22 cellular contexts compared by ENCODE assay signal in genomic region chr2:202426751-202427150, GRCh38. TPM values are rescaled to one million over a fixed set of nuclear protein-coding genes. Genes with fewer than 3 reads are reported as not detected.
DNase-seq lines count a peak whose midpoint lies in the region; ATAC-seq and TF ChIP-seq lines count a peak whose summit lies in the region.
"Had no signal": no experiment of that assay in that cellular context is flagged by ENCODE, and none has a peak within 500 bp of the region (broad histone marks: within the 10 kb centered on the region; RNA-seq: fewer than 3 reads in every experiment).

No MANE protein-coding gene starts in this region.

- H4K5ac ChIP-seq in mesendoderm (ENCODE audit: low read length) = no peak overlapping the region

- H3K4ac ChIP-seq in mesendoderm (ENCODE audit: low read depth, low read length) = no peak overlapping the region

- H3K18ac ChIP-seq in mesendoderm (ENCODE audit: low read length) = no peak overlapping the region

- peaks cover 29% of the 10 kb centered on the region for H3K36me3 Mint-ChIP-seq in nephron (ENCODE audit: low read depth)
- H3K36me3 Mint-ChIP-seq in natural killer cell = no peaks in the 10 kb centered on the region

- H3K27ac Mint-ChIP-seq in nephron (peak overlapping the region in 2 of 3 experiments; percentile 32 to 53), natural killer cell (no peak overlapping the region)
- H3K27ac Mint-ChIP-seq: CD8-positive, alpha-beta memory T cell; T-cell had no signal

- peaks cover 16% of the 10 kb centered on the region for H3K4me1 Mint-ChIP-seq in nephron
- H3K4me1 Mint-ChIP-seq in natural killer cell = peaks cover 16 to 20% of the 10 kb centered on the region in 2 donors

- H3K4me2 ChIP-seq in mesendoderm (ENCODE audit: low read length) = no peak overlapping the region

- WGBS in mesendoderm (ENCODE audit: extremely low coverage, insufficient coverage, low lambda C conversion rate) = no CpG with 5 or more reads among the region's 8 CpGs

- no peak overlapping the region for H3K4me3 ChIP-seq in ascending aorta
- H3K4me3 ChIP-seq in mesendoderm (ENCODE audit: low read length) = no peak overlapping the region
- H3K4me3 ChIP-seq: GM23338, HAP-1, MG63 had no signal

- H3K27me3 Mint-ChIP-seq in nephron (ENCODE audit: low read depth) (no peaks in the 10 kb centered on the region), natural killer cell (ENCODE audit: low read depth in 2 of 2) (no peaks in the 10 kb centered on the region)
- H3K27me3 Mint-ChIP-seq: CD8-positive, alpha-beta memory T cell; T-cell had no signal

- H2BK5ac ChIP-seq in mesendoderm (ENCODE audit: low read length) = no peak overlapping the region

- DNase-seq in DMS79 (lab: John Stamatoyannopoulos, UW) (peak; percentile 77), KBM-7 (peak; percentile 55), ascending aorta (ENCODE audit: low spot score in 2 of 2) (no peak), natural killer cell (no peak), mesendoderm (no peak), medulla oblongata (ENCODE audit: extremely low spot score) (no peak), NCI-H2029 (lab: John Stamatoyannopoulos, UW) (no peak)
- DNase-seq: CD8-positive, alpha-beta memory T cell; DMS53; MG63; NCI-H1417; NCI-H187; NCI-H226; NCI-H524; NCI-H774; NK-92 treated with Interleukin-12 subunit alpha and Interleukin-12 subunit beta, amount 100 ng/mL, for 24 hours; T-cell had no signal

- in situ Hi-C loops in KBM-7 (cut with MboI; ENCODE audit: low pct_unique_long_range_greater_than_20kb, low sequenced_read_pairs) = no loop called here

- H2BK120ac ChIP-seq in mesendoderm (ENCODE audit: low read depth, low read length) = no peak overlapping the region

- H2AK5ac ChIP-seq in mesendoderm (ENCODE audit: low read length) = no peak overlapping the region

- intact Hi-C loops in ascending aorta (cut with DNase I) = loop anchor here (5.0 kb wide), 1 partner anchor 206 kb away; the partner anchor contains the start of gene FAM117B
- intact Hi-C loops in natural killer cell (cut with micrococcal nuclease) = no loop called here

- H3K27me3 ChIP-seq in ascending aorta = no peaks in the 10 kb centered on the region
- no peaks in the 10 kb centered on the region for H3K27me3 ChIP-seq in mesendoderm (ENCODE audit: insufficient read depth, low read length, poor library complexity)
- H3K27me3 ChIP-seq: MG63 had no signal

- H3K79me2 ChIP-seq in mesendoderm (ENCODE audit: control insufficient read depth, insufficient read depth, low read length) = peaks cover 71% of the 10 kb centered on the region

- H3K9me3 ChIP-seq in ascending aorta = no peaks in the 10 kb centered on the region
- H3K9me3 ChIP-seq: HAP-1, MG63 had no signal

- H3K79me1 ChIP-seq in mesendoderm (ENCODE audit: low read length) = peaks cover 9% of the 10 kb centered on the region

- no peak for TF ChIP-seq CTCF in ascending aorta (IDR thresholded peaks at IDR 0.05)
- no peak for TF ChIP-seq CTCF in nephron (IDR thresholded peaks at IDR 0.05; ENCODE audit: unreplicated experiment in 3 of 3)
- TF ChIP-seq CTCF in natural killer cell (IDR thresholded peaks at IDR 0.05) = no peak

- no peak overlapping the region for H2BK15ac ChIP-seq in mesendoderm (replicated peaks; ENCODE audit: low read depth)

- no peak overlapping the region for H3K4me3 Mint-ChIP-seq in nephron
- no peak overlapping the region for H3K4me3 Mint-ChIP-seq in natural killer cell
- H3K4me3 Mint-ChIP-seq: GM23338, T-cell had no signal

- no peak for ATAC-seq in natural killer cell
- ATAC-seq: GM23338, T-cell had no signal

- H3K9ac ChIP-seq in mesendoderm (ENCODE audit: low read length) = no peak overlapping the region

- no peak overlapping the region for H4K8ac ChIP-seq in mesendoderm (ENCODE audit: low read depth, low read length)

- H3K4me1 ChIP-seq in ascending aorta (peaks cover 3 to 31% of the 10 kb centered on the region in 2 donors), mesendoderm (ENCODE audit: control insufficient read depth, low read depth, low read length) (no peaks in the 10 kb centered on the region)
- H3K4me1 ChIP-seq: HAP-1 had no signal

- H3K27ac ChIP-seq in ascending aorta (peak overlapping the region; percentile 92 to 94), mesendoderm (ENCODE audit: low read depth, low read length) (no peak overlapping the region)
- H3K27ac ChIP-seq: C4-2B, RWPE1 had no signal

- H3K36me3 ChIP-seq in ascending aorta = no peaks in the 10 kb centered on the region
- H3K36me3 ChIP-seq in mesendoderm (ENCODE audit: control insufficient read depth, insufficient read depth, low read length) = no peaks in the 10 kb centered on the region
- H3K36me3 ChIP-seq: HAP-1, MG63 had no signal

- H3K9me3 Mint-ChIP-seq in nephron (no peaks in the 10 kb centered on the region), natural killer cell (peaks cover 0 to 4% of the 10 kb centered on the region in 2 donors)
- H3K9me3 Mint-ChIP-seq: GM23338 had no signal

- H3K23ac ChIP-seq in mesendoderm (ENCODE audit: low read length) = no peak overlapping the region

- no peak overlapping the region for H3K56ac ChIP-seq in mesendoderm (ENCODE audit: low read length)

RNA-seq across cellular contexts. Expression of gene BMPR2, which starts 50.6 kb away (rescaled TPM):
- total RNA-seq in ascending aorta (47.8 TPM), natural killer cell (10 to 100 TPM; 17.8 to 25.5 (median 23.2) TPM)
- polyA plus RNA-seq in mesendoderm (2013, experiment 1 of 2) = 15.0 TPM
- 15.1 TPM for polyA plus RNA-seq in mesendoderm (2013, experiment 2 of 2)

Comparison
In these comparisons a context has a peak if more than half of its experiments do, and no peak if none do; other contexts are left out.
1. DNase-seq: peak in DMS79 (single experiment) and KBM-7 (single experiment); none in ascending aorta (0 of 2), natural killer cell (single experiment), mesendoderm (single experiment), medulla oblongata (single experiment) and NCI-H2029 (single experiment).
2. H3K27ac Mint-ChIP-seq: peak in nephron (2 of 3); none in natural killer cell (0 of 2).